20 cellular contexts compared by ENCODE assay signal in genomic region chr1:211751438-211751837, GRCh38.
"Had no signal": no experiment of that assay in that cellular context is flagged by ENCODE, and none has a peak within 500 bp of the region (broad histone marks: within the 10 kb centered on the region; RNA-seq: fewer than 3 reads in every experiment).

No MANE protein-coding gene starts in this region.

- H3K4me3 ChIP-seq: body of pancreas, colonic mucosa, esophagus muscularis mucosa, skin epidermis, stomach, testis, upper lobe of right lung had no signal

- H3K4me1 ChIP-seq: body of pancreas, colonic mucosa, esophagus muscularis mucosa, stomach, upper lobe of right lung had no signal

- H3K27me3 Mint-ChIP-seq: natural killer cell treated with Interleukin-12 subunit alpha and Interleukin-12 subunit beta and Interleukin-15 and Interleukin-18, amount 100 ng/mL, for 72 hours; T-helper 17 cell had no signal

- H3K27me3 ChIP-seq: body of pancreas, colonic mucosa, esophagus muscularis mucosa, stomach, testis, upper lobe of right lung had no signal

- ATAC-seq: body of pancreas, left ventricle myocardium superior, T-helper 17 cell, upper lobe of right lung had no signal

- H3K9me3 Mint-ChIP-seq: activated T-helper 2 cell treated with anti-CD3 and anti-CD28 coated beads, Interferon-gamma antibody, Interleukin-2, Interleukin-4, amounts not matched to agents 10 μg/mL and 5 μg/mL and 100 μg/mL, durations not matched to agents 14 hours and 24 hours and 36 hours; natural killer cell treated with Interleukin-12 subunit alpha and Interleukin-12 subunit beta and Interleukin-15 and Interleukin-18, amount 100 ng/mL, for 72 hours had no signal

- H3K36me3 ChIP-seq: colonic mucosa had no signal

- H3K9me3 ChIP-seq: body of pancreas, colonic mucosa, esophagus muscularis mucosa, stomach, testis, upper lobe of right lung had no signal

- DNase-seq: activated CD4-positive, alpha-beta T cell treated with anti-CD3 and anti-CD28 coated beads for 4 hours; activated CD8-positive, alpha-beta memory T cell treated with anti-CD3 and anti-CD28 coated beads, Interleukin-2, amount 50 U/mL, for 48 hours; activated naive CD4-positive, alpha-beta T cell treated with anti-CD3 and anti-CD28 coated beads, Interleukin-2, amount 50 U/mL, for 16 hours; amniotic stem cell; body of pancreas; central memory CD4-positive, alpha-beta T cell; colonic mucosa; hypothalamus; kidney; left ventricle myocardium superior; mesenchymal stem cell; stimulated activated CD4-positive, alpha-beta T cell treated with anti-CD3 and anti-CD28 coated beads, Interleukin-4, amount 100 ng/mL, for 24 hours; stomach; T-helper 17 cell; testis; upper lobe of right lung had no signal

- H3K4me3 Mint-ChIP-seq: natural killer cell treated with Interleukin-12 subunit alpha and Interleukin-12 subunit beta and Interleukin-15 and Interleukin-18, amount 100 ng/mL, for 72 hours; T-helper 17 cell had no signal

- H3K27ac ChIP-seq: body of pancreas, colonic mucosa, esophagus muscularis mucosa, skin epidermis, stomach, testis, upper lobe of right lung had no signal

- FAIRE-seq: kidney had no signal

- H3K27ac Mint-ChIP-seq: activated T-helper 2 cell treated with anti-CD3 and anti-CD28 coated beads, Interferon-gamma antibody, Interleukin-2, Interleukin-4, amounts not matched to agents 10 μg/mL and 5 μg/mL and 100 μg/mL, durations not matched to agents 14 hours and 24 hours and 36 hours; natural killer cell treated with Interleukin-12 subunit alpha and Interleukin-12 subunit beta and Interleukin-15 and Interleukin-18, amount 100 ng/mL, for 72 hours; T-helper 17 cell had no signal
